In the genomic region with DNA sequence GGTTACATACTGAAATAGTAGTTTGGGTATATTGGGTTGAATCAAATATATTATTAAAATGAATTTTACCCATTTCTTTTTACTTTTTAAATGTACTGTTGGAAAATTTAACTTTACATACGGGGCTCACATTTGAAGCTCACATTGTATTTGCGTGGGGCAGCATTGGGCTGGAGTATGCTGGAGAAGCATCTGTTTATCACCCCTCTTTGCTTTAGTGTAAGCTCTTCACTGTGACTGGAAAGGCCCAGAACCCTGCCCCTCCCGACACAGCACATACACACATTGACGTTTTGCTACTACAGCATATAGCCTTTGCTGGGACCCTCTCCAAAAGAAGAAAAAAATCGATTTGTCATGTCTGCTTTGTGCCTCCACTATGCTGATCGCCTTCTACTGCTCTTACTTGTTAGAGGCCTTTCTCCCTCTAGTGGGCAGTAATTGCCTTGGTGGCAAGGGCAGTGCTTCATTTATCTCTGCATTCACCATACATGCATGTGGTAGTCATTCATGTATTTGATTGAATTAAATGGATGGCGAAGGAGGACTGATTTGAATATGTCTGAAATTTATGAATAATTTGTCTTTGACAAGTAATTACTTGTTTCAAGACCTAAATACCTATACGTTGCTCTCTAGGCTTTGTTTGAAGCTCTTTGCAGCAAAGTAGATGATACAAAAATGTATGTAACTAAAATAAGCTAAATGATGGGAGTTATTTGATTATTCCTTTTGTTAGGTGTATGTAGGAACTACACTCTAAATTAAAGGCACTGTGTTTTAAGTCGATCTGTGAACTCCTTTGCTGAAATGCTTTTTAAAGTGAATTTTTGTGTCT, we compare ENCODE assay signal across 9 cellular contexts. TPM values are rescaled to one million over a fixed set of nuclear protein-coding genes. Genes with fewer than 3 reads are reported as not detected.
A peak's percentile ranks its signal among the peaks of the same experiment; 100 is the strongest.
DNase-seq lines count a peak whose midpoint lies in the region; ATAC-seq, FAIRE-seq and TF ChIP-seq lines count a peak whose summit lies in the region.
"Had no signal": no experiment of that assay in that cellular context is flagged by ENCODE, and none has a peak within 500 bp of the region (broad histone marks: within the 10 kb centered on the region; RNA-seq: fewer than 3 reads in every experiment).

No MANE protein-coding gene starts in this region.

- no peak for DNase-seq in CD4-positive, alpha-beta T cell
- DNase-seq in NOMO-1 treated with DMSO at 0.1 percent for 48 hours (lab: John Stamatoyannopoulos, UW; ENCODE audit: unreplicated experiment) (peak; percentile 21), bronchial epithelial cell (ENCODE audit: low read depth) (peak; percentile 72), left colon (no peak), upper lobe of left lung (no peak), epidermal melanocyte (ENCODE audit: insufficient read length, low spot score) (no peak)

- H3K27ac Mint-ChIP-seq in CD4-positive, alpha-beta T cell: no peak overlapping the region

- H3K4me3 Mint-ChIP-seq in CD4-positive, alpha-beta T cell: no peak overlapping the region

- H3K36me3 ChIP-seq in bronchial epithelial cell (ENCODE audit: control insufficient read depth, insufficient read depth, low read length) (peaks cover 14% of the 10 kb centered on the region), upper lobe of left lung (peaks cover 14 to 87% (median 30%) of the 10 kb centered on the region in 4 donors)

- H3K4me1 Mint-ChIP-seq in CD4-positive, alpha-beta T cell (ENCODE audit: low read depth): peaks cover 15% of the 10 kb centered on the region

- peak; percentile 48 for ATAC-seq in CD4-positive, alpha-beta T cell (ENCODE audit: poor library complexity)
- ATAC-seq in GM21619 (IDR thresholded peaks at IDR 0.05; ENCODE audit: unreplicated experiment) (peak; percentile 58), left colon (peak; percentile 83), upper lobe of left lung (ENCODE audit: low FRiP score in 2 of 2) (peak; percentile 56 to 64), HG03280 (IDR thresholded peaks at IDR 0.05; ENCODE audit: unreplicated experiment) (no peak)

- H3K9me3 ChIP-seq in CD4-positive, alpha-beta T cell (ENCODE audit: control insufficient read depth, low read length): no peaks in the 10 kb centered on the region
- H3K9me3 ChIP-seq in upper lobe of left lung: no peaks in the 10 kb centered on the region

- peaks cover 90% of the 10 kb centered on the region for H3K36me3 Mint-ChIP-seq in CD4-positive, alpha-beta T cell (ENCODE audit: low read depth)

- H3K27me3 Mint-ChIP-seq in CD4-positive, alpha-beta T cell: no peaks in the 10 kb centered on the region

- no peak for FAIRE-seq in bronchial epithelial cell (lab: Jason Lieb, UNC)

- no peaks in the 10 kb centered on the region for H3K9me3 Mint-ChIP-seq in CD4-positive, alpha-beta T cell

- H3K27ac ChIP-seq in CD4-positive, alpha-beta T cell (ENCODE audit: low read depth, low read length): no peak overlapping the region
- H3K27ac ChIP-seq in upper lobe of left lung: peak overlapping the region in 3 of 4 donors; percentile 1 to 30 (median 18)
- H3K27ac ChIP-seq: SK-N-MC had no signal

- TF ChIP-seq POLR2A in upper lobe of left lung (IDR thresholded peaks at IDR 0.05): no peak

- POLR2A ChIA-PET in CD4-positive, alpha-beta T cell (lab: Charles Lee): interaction anchor here (1.4 kb wide), 1 partner anchor 36 kb away, joined by 8 read pairs; no protein-coding TSS in a partner anchor

- CTCF ChIA-PET in CD4-positive, alpha-beta T cell (lab: Charles Lee): interaction anchor here (0.6 kb wide), 1 partner anchor 9 kb away, joined by 3 read pairs; no protein-coding TSS in a partner anchor

- intact Hi-C loops in CD4-positive, alpha-beta T cell (cut with DNase I, micrococcal nuclease): loop anchor here (2.0 to 5.0 kb wide), 2 partner anchors 34 to 36 kb away; partner anchors contain the start of gene VAPA (in 1 of the 2)
- intact Hi-C loops in left colon (cut with DNase I, micrococcal nuclease): loop anchor here in 1 of 2 donors (10.0 kb wide), 1 partner anchor 266 kb away; no protein-coding TSS in a partner anchor

- TF ChIP-seq CTCF in CD4-positive, alpha-beta T cell (IDR thresholded peaks at IDR 0.05): peak; percentile 36
- TF ChIP-seq CTCF in bronchial epithelial cell (IDR thresholded peaks at IDR 0.05; ENCODE audit: insufficient read depth, low read length, severe bottlenecking): peak; percentile 71
- peak; percentile 13 to 63 (median 50) for TF ChIP-seq CTCF in upper lobe of left lung (IDR thresholded peaks at IDR 0.05)

- peaks cover 9 to 26% (median 15%) of the 10 kb centered on the region in 4 donors for H3K4me1 ChIP-seq in upper lobe of left lung

- 76 to 77% methylated on average over 9 of the region's 9 CpGs for WGBS in upper lobe of left lung, 2 donors

- H3K27me3 ChIP-seq in CD4-positive, alpha-beta T cell (ENCODE audit: control insufficient read depth, insufficient read depth, low read length): no peaks in the 10 kb centered on the region
- H3K27me3 ChIP-seq in bronchial epithelial cell (ENCODE audit: control insufficient read depth, insufficient read depth, low read length) (no peaks in the 10 kb centered on the region), upper lobe of left lung (no peaks in the 10 kb centered on the region)

- no peak for TF ChIP-seq EP300 in upper lobe of left lung (IDR thresholded peaks at IDR 0.05)

- H3K4me3 ChIP-seq in bronchial epithelial cell (ENCODE audit: low read depth, low read length): no peak overlapping the region
- H3K4me3 ChIP-seq in upper lobe of left lung: no peak overlapping the region
- H3K4me3 ChIP-seq: SK-N-MC had no signal

RNA-seq across cellular contexts. Expression of gene VAPA, which starts 37.4 kb away (rescaled TPM):
- 100 to 1,000 TPM; 162 to 177 TPM for total RNA-seq in CD4-positive, alpha-beta T cell
- total RNA-seq in bronchial epithelial cell (270 and 356 TPM in 2 replicates), left colon (100 to 1,000 TPM; 242 to 274 TPM), upper lobe of left lung (100 to 1,000 TPM; 233 to 566 (median 285) TPM)

Comparison
In these comparisons a context has a peak if more than half of its experiments do, and no peak if none do; other contexts are left out.
1. DNase-seq: peak in NOMO-1 treated with DMSO at 0.1 percent for 48 hours (single experiment) and bronchial epithelial cell (single experiment); none in CD4-positive, alpha-beta T cell (0 of 10), left colon (0 of 2), upper lobe of left lung (0 of 2) and epidermal melanocyte (single experiment).
2. Peak in every context shown above with its lines, with median percentiles within 50 percentile points of each other: CTCF ChIP-seq.